Comparison of ENCODE assay signal across 19 cellular contexts in the genomic region with DNA sequence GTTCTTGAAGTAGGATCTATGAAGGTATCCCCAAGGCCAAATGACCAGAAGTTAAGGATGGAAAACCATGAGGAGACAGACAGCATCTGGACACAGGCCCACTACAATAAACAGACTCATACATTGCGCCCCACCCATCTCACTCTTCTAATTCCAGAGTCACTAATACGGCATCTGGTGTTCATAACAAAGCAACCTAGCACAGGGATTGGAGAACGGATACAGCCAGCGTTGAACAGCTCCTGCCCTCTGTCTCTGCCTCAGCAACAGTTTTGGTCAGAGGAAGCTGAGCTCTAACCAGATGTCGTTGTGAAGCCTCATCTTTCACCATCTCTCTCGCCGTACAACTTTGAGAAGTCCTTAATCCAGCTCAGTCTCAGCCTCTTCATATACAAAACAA. TPM values are rescaled to one million over a fixed set of nuclear protein-coding genes. Genes with fewer than 3 reads are reported as not detected.
DNase-seq lines count a peak whose midpoint lies in the region; ATAC-seq and TF ChIP-seq lines count a peak whose summit lies in the region.
"Had no signal": no experiment of that assay in that cellular context is flagged by ENCODE, and none has a peak within 500 bp of the region (broad histone marks: within the 10 kb centered on the region; RNA-seq: fewer than 3 reads in every experiment).

No MANE protein-coding gene starts in this region.

- CTCF ChIA-PET in activated CD8-positive, alpha-beta memory T cell treated with anti-CD3 and anti-CD28 coated beads, Interleukin-2, amount 10 ng/mL, durations not matched to agents 7 days and 5 days (lab: Charles Lee) = interaction anchor here (1.0 kb wide), 1 partner anchor 43 kb away, joined by 3 read pairs; no protein-coding TSS in a partner anchor

- peaks cover 1% of the 10 kb centered on the region for H3K36me3 Mint-ChIP-seq in activated CD8-positive, alpha-beta memory T cell treated with anti-CD3 and anti-CD28 coated beads, Interleukin-2, amount 10 ng/mL, durations not matched to agents 7 days and 5 days

- no peak overlapping the region for H3K4me3 ChIP-seq in AG10803 (ENCODE audit: low read length)
- H3K4me3 ChIP-seq in brain microvascular endothelial cell (ENCODE audit: low read depth, low read length) = no peak overlapping the region
- H3K4me3 ChIP-seq: esophagus muscularis mucosa, lung had no signal

- H3K36me3 ChIP-seq in brain microvascular endothelial cell (replicated peaks) = no peaks in the 10 kb centered on the region
- H3K36me3 ChIP-seq: esophagus muscularis mucosa had no signal

- no peaks in the 10 kb centered on the region for H3K27me3 ChIP-seq in brain microvascular endothelial cell (replicated peaks)
- H3K27me3 ChIP-seq: esophagus muscularis mucosa had no signal

- TF ChIP-seq CTCF in AG10803 (conservative IDR thresholded peaks at IDR 0.05; ENCODE audit: low read length) (no peak), brain microvascular endothelial cell (IDR thresholded peaks at IDR 0.05; ENCODE audit: low read depth, low read length, missing control alignments) (no peak)

- H3K9me3 Mint-ChIP-seq in activated CD8-positive, alpha-beta memory T cell treated with anti-CD3 and anti-CD28 coated beads, Interleukin-2, amount 10 ng/mL, durations not matched to agents 7 days and 5 days (ENCODE audit: low read depth) = no peaks in the 10 kb centered on the region
- H3K9me3 Mint-ChIP-seq: H9, nephron had no signal

- H3K27ac ChIP-seq in brain microvascular endothelial cell = no peak overlapping the region
- H3K27ac ChIP-seq: C4-2B, esophagus muscularis mucosa had no signal

- peaks cover 26% of the 10 kb centered on the region for H3K4me1 Mint-ChIP-seq in activated CD8-positive, alpha-beta memory T cell treated with anti-CD3 and anti-CD28 coated beads, Interleukin-2, amount 10 ng/mL, durations not matched to agents 7 days and 5 days

- no peak overlapping the region for H3K27ac Mint-ChIP-seq in activated CD8-positive, alpha-beta memory T cell treated with anti-CD3 and anti-CD28 coated beads, Interleukin-2, amount 10 ng/mL, durations not matched to agents 7 days and 5 days
- H3K27ac Mint-ChIP-seq: H9, nephron had no signal

- H3K27me3 Mint-ChIP-seq in activated CD8-positive, alpha-beta memory T cell treated with anti-CD3 and anti-CD28 coated beads, Interleukin-2, amount 10 ng/mL, durations not matched to agents 7 days and 5 days = peaks cover 9% of the 10 kb centered on the region

- ATAC-seq in HG02610 (IDR thresholded peaks at IDR 0.05; ENCODE audit: unreplicated experiment) (no peak), GM19395 (IDR thresholded peaks at IDR 0.05; ENCODE audit: unreplicated experiment) (no peak)
- ATAC-seq in activated CD8-positive, alpha-beta memory T cell treated with anti-CD3 and anti-CD28 coated beads, Interleukin-2, amount 10 ng/mL, durations not matched to agents 7 days and 5 days = no peak

- in situ Hi-C loops in brain microvascular endothelial cell (cut with HindIII; ENCODE audit: low pct_ligation_motif_present, low sequenced_read_pairs) = no loop called here

- DNase-seq in AG10803 (ENCODE audit: low read depth) (peak; percentile 93), LHCN-M2 (ENCODE audit: low read depth) (peak; percentile 54), brain microvascular endothelial cell (peak; percentile 71), left kidney (ENCODE audit: low read depth, low spot score) (peak; percentile 15), kidney glomerular epithelial cell (lab: John Stamatoyannopoulos, UW) (no peak)
- DNase-seq in activated CD8-positive, alpha-beta memory T cell treated with anti-CD3 and anti-CD28 coated beads, Interleukin-2, amount 10 ng/mL, durations not matched to agents 7 days and 5 days = no peak
- DNase-seq: activated gamma-delta T cell; DND-41; H9; NCI-H187; NCI-H748 treated with DMSO at 0.1 percent for 48 hours; stimulated activated CD4-positive, alpha-beta T cell treated with anti-CD3 and anti-CD28 coated beads, Interleukin-15, amount 100 ng/mL, for 24 hours; SW 1271 had no signal

- H3K4me3 Mint-ChIP-seq in activated CD8-positive, alpha-beta memory T cell treated with anti-CD3 and anti-CD28 coated beads, Interleukin-2, amount 10 ng/mL, durations not matched to agents 7 days and 5 days = no peak overlapping the region
- H3K4me3 Mint-ChIP-seq: H9, nephron had no signal

RNA-seq across cellular contexts. Expression of a gene that starts 44.5 kb away (rescaled TPM):
- total RNA-seq in LHCN-M2 (2014; rRNA removed) = 96.0 and 137 TPM in 2 replicates
- 544 TPM for polyA plus RNA-seq in LHCN-M2 (2012)
- total RNA-seq in activated CD8-positive, alpha-beta memory T cell treated with anti-CD3 and anti-CD28 coated beads, Interleukin-2, amount 10 ng/mL, durations not matched to agents 7 days and 5 days = 1 to 10 TPM in 1 of 2 experiments, under 1 TPM in 1; 0.35 to 1.5 TPM

Comparison
In these comparisons a context has a peak if more than half of its experiments do, and no peak if none do; other contexts are left out.
1. DNase-seq: peak in AG10803 (single experiment), LHCN-M2 (single experiment), brain microvascular endothelial cell (single experiment) and left kidney (single experiment); none in kidney glomerular epithelial cell (single experiment) and activated CD8-positive, alpha-beta memory T cell treated with anti-CD3 and anti-CD28 coated beads, Interleukin-2, amount 10 ng/mL, durations not matched to agents 7 days and 5 days (single experiment).
2. RNA of a gene that starts 44.5 kb away (total RNA-seq): 96.0 to 137 TPM in LHCN-M2; 0.35 to 1.5 TPM in activated CD8-positive, alpha-beta memory T cell treated with anti-CD3 and anti-CD28 coated beads, Interleukin-2, amount 10 ng/mL, durations not matched to agents 7 days and 5 days; every median in the first group is over 10 times any median in the second.